In genomic region chr2:236904389-236905263, GRCh38 we compare ENCODE assay signal across 16 cellular contexts.
"Had no signal": no experiment of that assay in that cellular context is flagged by ENCODE, and none has a peak within 500 bp of the region (broad histone marks: within the 10 kb centered on the region; RNA-seq: fewer than 3 reads in every experiment).

No MANE protein-coding gene starts in this region.

- H3K36me3 ChIP-seq: prostate gland, stomach, upper lobe of right lung had no signal

- H3K4me1 ChIP-seq: foreskin keratinocyte, prostate gland, stomach, testis, upper lobe of right lung had no signal

- H3K27ac ChIP-seq: dorsolateral prefrontal cortex, foreskin keratinocyte, prostate gland, stomach, testis, upper lobe of right lung had no signal

- DNase-seq: activated CD4-positive, alpha-beta T cell treated with anti-CD3 and anti-CD28 coated beads, Interleukin-2, amount 10 ng/mL, durations not matched to agents 24 days and 14 days; activated CD8-positive, alpha-beta memory T cell treated with anti-CD3 and anti-CD28 coated beads, Interleukin-2, amount 50 U/mL, for 4 hours; activated effector memory CD4-positive, alpha-beta T cell treated with Interleukin-2 at 50 U/mL for 16 hours; activated naive CD4-positive, alpha-beta T cell treated with anti-CD3 and anti-CD28 coated beads, Interleukin-2, amount 50 U/mL, for 16 hours; activated T-cell treated with anti-CD3 and anti-CD28 coated beads, Interleukin-2, amount 50 U/mL, for 4 hours; dorsolateral prefrontal cortex; foreskin keratinocyte; stimulated activated CD4-positive, alpha-beta T cell treated with anti-CD3 and anti-CD28 coated beads, Interleukin-15, amount 100 ng/mL, for 24 hours; stimulated activated CD4-positive, alpha-beta T cell treated with anti-CD3 and anti-CD28 coated beads, Interleukin-4, amount 100 ng/mL, for 24 hours; stomach; T1000; testis; upper lobe of right lung had no signal

- H3K9me3 ChIP-seq: prostate gland, stomach, testis, upper lobe of right lung had no signal

- H3K27me3 ChIP-seq: testis had no signal

- H3K4me3 ChIP-seq: dorsolateral prefrontal cortex, lung, prostate gland, skin epidermis, stomach, testis, upper lobe of right lung had no signal
